Comparison of ENCODE assay signal across 9 cellular contexts in the genomic region with DNA sequence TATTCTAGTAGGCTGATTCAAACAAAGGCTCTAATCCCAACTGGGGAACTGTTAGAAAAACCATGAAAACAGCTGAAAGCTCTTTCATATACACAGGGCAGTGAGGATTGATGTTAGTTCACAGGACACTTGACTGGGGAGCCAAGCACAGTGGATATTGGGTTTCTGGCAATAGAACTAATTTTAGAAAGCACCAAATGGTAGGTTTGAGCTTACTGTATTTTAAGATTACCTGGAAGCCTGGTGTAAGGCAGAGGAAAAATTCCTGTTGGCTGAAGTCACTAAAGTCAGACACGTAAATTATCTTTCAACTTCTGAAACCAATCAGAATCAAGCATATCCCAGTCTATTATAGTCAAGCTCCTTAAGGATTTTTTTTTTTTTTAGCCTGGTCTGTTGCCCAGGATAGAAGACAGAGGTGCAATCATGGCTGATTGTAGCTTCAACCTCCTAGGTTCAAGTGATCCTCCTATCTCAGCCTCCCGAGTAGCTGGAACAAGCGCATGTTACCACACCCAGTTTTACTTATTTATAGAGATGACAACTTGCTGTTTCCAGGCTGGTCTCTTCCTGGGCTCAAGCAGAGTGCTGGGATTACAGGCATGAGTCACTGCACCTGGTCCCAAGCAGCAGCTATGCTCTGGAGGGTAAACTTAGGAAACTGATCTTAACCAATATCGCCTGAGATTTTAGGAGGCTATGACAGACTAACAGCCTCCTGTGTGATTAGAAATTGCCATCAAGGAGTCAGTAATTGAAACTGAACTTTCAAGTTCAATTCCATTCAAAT. TPM values are rescaled to one million over a fixed set of nuclear protein-coding genes. Genes with fewer than 3 reads are reported as not detected.
DNase-seq lines count a peak whose midpoint lies in the region; ATAC-seq and TF ChIP-seq lines count a peak whose summit lies in the region.
"Had no signal": no experiment of that assay in that cellular context is flagged by ENCODE, and none has a peak within 500 bp of the region (broad histone marks: within the 10 kb centered on the region; RNA-seq: fewer than 3 reads in every experiment).

No MANE protein-coding gene starts in this region.

- H3K36me3 Mint-ChIP-seq in HFFc6 (ENCODE audit: low read depth), result peaks cover 66% of the 10 kb centered on the region
- peaks cover 54% of the 10 kb centered on the region for H3K36me3 Mint-ChIP-seq in activated naive CD8-positive, alpha-beta T cell treated with anti-CD3 and anti-CD28 coated beads, Interleukin-2, amount 50 U/mL, for 24 hours (ENCODE audit: low read depth)

- no peak for DNase-seq in AG04450 (ENCODE audit: low read depth, low spot score)
- peak; percentile 48 for DNase-seq in HFFc6
- DNase-seq in activated naive CD8-positive, alpha-beta T cell treated with anti-CD3 and anti-CD28 coated beads, Interleukin-2, amount 50 U/mL, for 24 hours, result no peak
- DNase-seq in kidney tubule cell (ENCODE audit: low spot score), result peak; percentile 82
- DNase-seq in NCI-H1105 (lab: John Stamatoyannopoulos, UW), result no peak
- no peak for DNase-seq in AG08396 (ENCODE audit: low spot score)

- H3K27ac Mint-ChIP-seq in HFFc6, result peak overlapping the region; percentile 100
- peak overlapping the region; percentile 100 for H3K27ac Mint-ChIP-seq in activated naive CD8-positive, alpha-beta T cell treated with anti-CD3 and anti-CD28 coated beads, Interleukin-2, amount 50 U/mL, for 24 hours

- TF ChIP-seq CTCF in AG04450 (IDR thresholded peaks at IDR 0.05; ENCODE audit: low read depth, low read length) (no peak), HFFc6 (IDR thresholded peaks at IDR 0.05) (no peak)

- no peak for ATAC-seq in activated naive CD8-positive, alpha-beta T cell treated with anti-CD3 and anti-CD28 coated beads, Interleukin-2, amount 50 U/mL, for 24 hours
- no peak for ATAC-seq in HG02840 (IDR thresholded peaks at IDR 0.05; ENCODE audit: low FRiP score, unreplicated experiment)
- ATAC-seq in HG03045 (IDR thresholded peaks at IDR 0.05; ENCODE audit: unreplicated experiment), result no peak

- peak overlapping the region; percentile 99 for H3K4me3 Mint-ChIP-seq in HFFc6
- peak overlapping the region; percentile 100 for H3K4me3 Mint-ChIP-seq in activated naive CD8-positive, alpha-beta T cell treated with anti-CD3 and anti-CD28 coated beads, Interleukin-2, amount 50 U/mL, for 24 hours

- H3K4me1 Mint-ChIP-seq in HFFc6 (ENCODE audit: low read depth), result peaks cover 69% of the 10 kb centered on the region
- peaks cover 74% of the 10 kb centered on the region for H3K4me1 Mint-ChIP-seq in activated naive CD8-positive, alpha-beta T cell treated with anti-CD3 and anti-CD28 coated beads, Interleukin-2, amount 50 U/mL, for 24 hours

- no peak overlapping the region for H3K27ac ChIP-seq in AG04450 (ENCODE audit: low read depth, low read length)
- H3K27ac ChIP-seq: neutrophil had no signal

- H3K27me3 ChIP-seq in AG04450 (ENCODE audit: control insufficient read depth, insufficient read depth, low read length), result no peaks in the 10 kb centered on the region
- H3K27me3 ChIP-seq: neutrophil had no signal

- H3K9me3 ChIP-seq in AG04450 (ENCODE audit: control insufficient read depth, insufficient read depth, low read length), result no peaks in the 10 kb centered on the region; the same call in 1 of the 2 replicates
- H3K9me3 ChIP-seq: neutrophil had no signal

- H3K9me3 Mint-ChIP-seq in HFFc6, result peaks cover 11% of the 10 kb centered on the region
- peaks cover 4% of the 10 kb centered on the region for H3K9me3 Mint-ChIP-seq in activated naive CD8-positive, alpha-beta T cell treated with anti-CD3 and anti-CD28 coated beads, Interleukin-2, amount 50 U/mL, for 24 hours

- peak overlapping the region; percentile 69 for H3K4me3 ChIP-seq in AG04450 (ENCODE audit: low read depth, low read length)

- POLR2A ChIA-PET in AG04450 (lab: Yijun Ruan, JAX), result interaction anchor here (0.7 to 5.8 kb wide), 2 partner anchors 33 to 48 kb away, joined by 9 to 582 read pairs; a partner anchor contains a TSS

- peaks cover 26% of the 10 kb centered on the region for H3K27me3 Mint-ChIP-seq in HFFc6 (ENCODE audit: insufficient read depth)
- H3K27me3 Mint-ChIP-seq in activated naive CD8-positive, alpha-beta T cell treated with anti-CD3 and anti-CD28 coated beads, Interleukin-2, amount 50 U/mL, for 24 hours, result peaks cover 4% of the 10 kb centered on the region

- CTCF ChIA-PET in AG04450 (lab: Charles Lee), result interaction anchor here (0.7 to 1.0 kb wide), 2 partner anchors 30 to 82 kb away, joined by 3 read pairs; no protein-coding TSS in a partner anchor

RNA-seq across cellular contexts. Expression of a gene that starts 32.5 kb away (rescaled TPM):
- 38.5 and 40.4 TPM in 2 replicates for polyA plus RNA-seq in AG04450 (2011; rRNA removed)
- polyA minus RNA-seq in AG04450 (2011; rRNA and poly(A)+ RNA removed), result 22.6 and 30.1 TPM in 2 replicates
- 100 to 1,000 TPM; 122 to 139 (median 133) TPM for total RNA-seq in HFFc6 (2021; fragmentation: NEBNext Ultra II Directional; extraction: Animal tissue kit (Norgen Biotek cat#: 25700))

Comparison
In these comparisons a context has a peak if more than half of its experiments do, and no peak if none do; other contexts are left out.
1. DNase-seq: peak in HFFc6 (single experiment) and kidney tubule cell (single experiment); none in AG04450 (single experiment), activated naive CD8-positive, alpha-beta T cell treated with anti-CD3 and anti-CD28 coated beads, Interleukin-2, amount 50 U/mL, for 24 hours (single experiment), NCI-H1105 (single experiment) and AG08396 (single experiment).